Comparison of ENCODE assay signal across 27 cellular contexts in genomic region chr5:14316471-14316870, GRCh38.
A peak's percentile ranks its signal among the peaks of the same experiment; 100 is the strongest.
DNase-seq lines count a peak whose midpoint lies in the region; ATAC-seq, FAIRE-seq and TF ChIP-seq lines count a peak whose summit lies in the region.
"Had no signal": no experiment of that assay in that cellular context is flagged by ENCODE, and none has a peak within 500 bp of the region (broad histone marks: within the 10 kb centered on the region; RNA-seq: fewer than 3 reads in every experiment).

No MANE protein-coding gene starts in this region.

- H3K27ac Mint-ChIP-seq in nephron (peak overlapping the region in 2 of 3 experiments; percentile 8 to 17), glutamatergic neuron (ENCODE audit: unreplicated experiment) (no peak overlapping the region)
- H3K27ac Mint-ChIP-seq: activated T-cell treated with anti-CD3 and anti-CD28 coated beads, Interleukin-2, amount 50 U/mL, for 72 hours; CD4-positive, CD25-positive, alpha-beta regulatory T cell; mesothelial cell of epicardium; natural killer cell had no signal

- peaks cover 43% of the 10 kb centered on the region for H3K4me1 Mint-ChIP-seq in nephron
- peaks cover 3% of the 10 kb centered on the region for H3K4me1 Mint-ChIP-seq in glutamatergic neuron (ENCODE audit: low read depth, unreplicated experiment)
- H3K4me1 Mint-ChIP-seq: CD4-positive, CD25-positive, alpha-beta regulatory T cell had no signal

- no peak for TF ChIP-seq EP300 in K562 (IDR thresholded peaks at IDR 0.05; ENCODE audit: low read length)

- H3K56ac ChIP-seq in IMR-90 (ENCODE audit: extremely low read depth, insufficient read depth, low read length) = no peak overlapping the region

- intact Hi-C loops in IMR-90 (cut with micrococcal nuclease) (no loop called here), K562 (cut with micrococcal nuclease) (no loop called here)

- H4K8ac ChIP-seq in IMR-90 (ENCODE audit: low read depth in 2 of 2, low read length in 2 of 2) = peak overlapping the region; percentile 20 to 69; a peak in 3 of 4 replicates

- H3K79me1 ChIP-seq in IMR-90 (ENCODE audit: low read depth in 1 of 2, low read length in 2 of 2) = peaks cover 50 to 75% of the 10 kb centered on the region in 2 experiments

- TF ChIP-seq CTCF in IMR-90 (conservative IDR thresholded peaks at IDR 0.05; ENCODE audit: low read depth, low read length) (no peak), K562 (IDR thresholded peaks at IDR 0.05 in 2 of 3, conservative IDR thresholded peaks at IDR 0.05 in 1 of 3; ENCODE audit: insufficient read depth in 2 of 3, low read depth in 1 of 3, low read length in 3 of 3) (no peak), nephron (IDR thresholded peaks at IDR 0.05; ENCODE audit: unreplicated experiment in 3 of 3) (no peak), glutamatergic neuron (IDR thresholded peaks at IDR 0.05; ENCODE audit: partially characterized antibody, unreplicated experiment) (no peak)

- H3K9me1 ChIP-seq in IMR-90 (ENCODE audit: insufficient read depth, low read length) (peaks cover 26% of the 10 kb centered on the region), K562 (ENCODE audit: control insufficient read depth, insufficient read depth, low read length) (no peaks in the 10 kb centered on the region)

- H3K9me3 Mint-ChIP-seq in nephron (peaks cover 3% of the 10 kb centered on the region), glutamatergic neuron (ENCODE audit: unreplicated experiment) (no peaks in the 10 kb centered on the region)
- H3K9me3 Mint-ChIP-seq: natural killer cell had no signal

- POLR2A ChIA-PET in IMR-90 (lab: Charles Lee; ENCODE audit: unreplicated experiment) (no interaction called here), K562 (lab: Yijun Ruan, JAX) (interaction anchor here (0.7 kb wide), 1 partner anchor 12 kb away, joined by 3 read pairs; no protein-coding TSS in a partner anchor)

- H3K36me3 ChIP-seq in IMR-90 (ENCODE audit: control insufficient read depth, insufficient read depth, low read length) = peaks cover 58% of the 10 kb centered on the region
- H3K36me3 ChIP-seq in K562 (ENCODE audit: control insufficient read depth, insufficient read depth, low read length) = no peaks in the 10 kb centered on the region

- H3K4me3 Mint-ChIP-seq in nephron (no peak overlapping the region), glutamatergic neuron (ENCODE audit: unreplicated experiment) (no peak overlapping the region)
- H3K4me3 Mint-ChIP-seq: activated T-cell treated with anti-CD3 and anti-CD28 coated beads, Interleukin-2, amount 50 U/mL, for 72 hours; CD4-positive, CD25-positive, alpha-beta regulatory T cell; mesothelial cell of epicardium; natural killer cell had no signal

- TF ChIP-seq POLR2A in IMR-90 (IDR thresholded peaks at IDR 0.05; ENCODE audit: low read depth, low read length) = no peak
- no peak for TF ChIP-seq POLR2A in K562 (conservative IDR thresholded peaks at IDR 0.05)

- H3K23ac ChIP-seq in IMR-90 (ENCODE audit: low read depth, low read length) = peak overlapping the region; percentile 57; the same call in 1 of the 2 replicates

- H3K9ac ChIP-seq in IMR-90 (ENCODE audit: low read depth, low read length) (no peak overlapping the region), K562 (ENCODE audit: insufficient read depth in 1 of 2, low read depth in 2 of 2, low read length in 2 of 2) (peak overlapping the region in 1 of 2 experiments; percentile 21; a peak in 1 of 4 replicates)

- H2BK20ac ChIP-seq in IMR-90 (ENCODE audit: low read depth, low read length) = no peak overlapping the region

- peak; percentile 6 for FAIRE-seq in K562 (lab: Jason Lieb, UNC)
- FAIRE-seq: HTR-8/SVneo, pancreas had no signal

- in situ Hi-C loops in IMR-90 (cut with MboI; ENCODE audit: low sequenced_read_pairs) = no loop called here
- in situ Hi-C loops in K562 (cut with MboI) = no loop called here

- no peak overlapping the region for H2BK15ac ChIP-seq in IMR-90 (ENCODE audit: low read depth, low read length)

- H2BK120ac ChIP-seq in IMR-90 (ENCODE audit: low read depth, low read length) = no peak overlapping the region

- H3K9me3 ChIP-seq in IMR-90 (ENCODE audit: control insufficient read depth, insufficient read depth, low read length) = no peaks in the 10 kb centered on the region
- no peaks in the 10 kb centered on the region for H3K9me3 ChIP-seq in K562 (replicated peaks; ENCODE audit: control insufficient read depth, insufficient read depth, low read depth, low read length)
- H3K9me3 ChIP-seq: heart right ventricle, pancreas had no signal

- H3K36me3 Mint-ChIP-seq in nephron (ENCODE audit: low read depth) (peaks cover 75% of the 10 kb centered on the region), glutamatergic neuron (ENCODE audit: unreplicated experiment) (peaks cover 16% of the 10 kb centered on the region)
- H3K36me3 Mint-ChIP-seq: CD4-positive, CD25-positive, alpha-beta regulatory T cell; natural killer cell had no signal

- no peaks in the 10 kb centered on the region for H3K79me2 ChIP-seq in K562 (ENCODE audit: control insufficient read depth, insufficient read depth, low read length)

- ATAC-seq in IMR-90 (ENCODE audit: low read depth) (peak; percentile 40), K562 (no peak), HG02870 (IDR thresholded peaks at IDR 0.05; ENCODE audit: unreplicated experiment) (no peak)
- ATAC-seq: activated T-cell treated with anti-CD3 and anti-CD28 coated beads, Interleukin-2, amount 50 U/mL, for 72 hours; left colon; natural killer cell; pancreas; PC-3; sciatic nerve had no signal

- 8% methylated on average over 2 of the region's 12 CpGs; no CpG with 5 or more reads in 1 of the 2 experiments for whole genome bisulfite sequencing in IMR-90 (ENCODE audit: extremely low coverage in 2 of 2, insufficient read length in 1 of 2), 2 experiments
- 16% methylated on average over 12 of the region's 12 CpGs for WGBS in K562 (ENCODE audit: insufficient coverage, low coverage, missing lambda C conversion rate)

- H3K27ac ChIP-seq in IMR-90 (ENCODE audit: insufficient read depth, low read length) (no peak overlapping the region; the same call in 1 of the 2 replicates), K562 (ENCODE audit: extremely low read depth, low read depth, low read length) (no peak overlapping the region)
- H3K27ac ChIP-seq: heart right ventricle, pancreas had no signal

- H2BK5ac ChIP-seq in IMR-90 (ENCODE audit: low read depth, low read length, poor library complexity, severe bottlenecking) = peak overlapping the region; percentile 22

- H3K4me2 ChIP-seq in IMR-90 (ENCODE audit: low read depth, low read length) (no peak overlapping the region), K562 (ENCODE audit: insufficient read depth, low read length) (no peak overlapping the region)

- H3K27me3 Mint-ChIP-seq in nephron (ENCODE audit: low read depth) (no peaks in the 10 kb centered on the region), glutamatergic neuron (ENCODE audit: unreplicated experiment) (no peaks in the 10 kb centered on the region)

- H3K4me1 ChIP-seq in IMR-90 (ENCODE audit: control insufficient read depth, insufficient read depth, low read length) = peaks cover 19% of the 10 kb centered on the region
- no peaks in the 10 kb centered on the region; a peak in 2 of 5 replicates for H3K4me1 ChIP-seq in K562 (replicated peaks in 1 of 2; ENCODE audit: control insufficient read depth in 2 of 2, insufficient read depth in 2 of 2, low read length in 2 of 2)

- no peak overlapping the region for H2AK5ac ChIP-seq in IMR-90 (ENCODE audit: low read depth, low read length)

- H2AFZ ChIP-seq in IMR-90 (replicated peaks; ENCODE audit: low read length, poor library complexity) (no peak overlapping the region), K562 (ENCODE audit: low read depth, low read length) (no peak overlapping the region)

- 0 out of 2 replicates have a peak overlapping the region, but pooled peaks have one; percentile 9 for H3K4ac ChIP-seq in IMR-90 (ENCODE audit: low read depth, low read length)

- DNase-seq in NCI-H2196 treated with DMSO at 0.1 percent for 48 hours (lab: John Stamatoyannopoulos, UW; ENCODE audit: unreplicated experiment) = peak; percentile 91
- no peak for DNase-seq in NCI-H2196 (lab: John Stamatoyannopoulos, UW; ENCODE audit: unreplicated experiment)
- peak; percentile 66 for DNase-seq in IMR-90
- no peak for DNase-seq in K562 (ENCODE audit: extremely low read depth in 1 of 4, low spot score in 3 of 4)
- DNase-seq in glutamatergic neuron = no peak
- no peak for DNase-seq in NCI-H524 (lab: John Stamatoyannopoulos, UW)
- DNase-seq: activated CD4-positive, alpha-beta T cell treated with anti-CD3 and anti-CD28 coated beads for 48 hours; activated naive CD4-positive, alpha-beta T cell treated with anti-CD3 and anti-CD28 coated beads, Interleukin-2, amount 50 U/mL, for 16 hours; activated T-cell treated with anti-CD3 and anti-CD28 coated beads, Interleukin-2, amount 50 U/mL, for 72 hours; aorta; CD4-positive, CD25-positive, alpha-beta regulatory T cell; central memory CD4-positive, alpha-beta T cell; dermis blood vessel endothelial cell; Karpas-422; left colon; natural killer cell; NCI-H1092 treated with DMSO at 0.1 percent for 48 hours; NCI-H82; pancreas; PC-3; SIG-M5 had no signal

- dilution Hi-C loops in IMR-90 (cut with HindIII; ENCODE audit: low sequenced_read_pairs, unreplicated experiment) = no loop called here

- no peak overlapping the region; the same call in 1 of the 2 replicates for H3K14ac ChIP-seq in IMR-90 (replicated peaks; ENCODE audit: low read depth, low read length)

- H3K27me3 ChIP-seq in IMR-90 (ENCODE audit: control insufficient read depth, insufficient read depth, low read length) (no peaks in the 10 kb centered on the region), K562 (ENCODE audit: control insufficient read depth in 2 of 2, insufficient read depth in 2 of 2, low read length in 2 of 2) (peaks cover 0 to 6% of the 10 kb centered on the region in 2 experiments; a peak in 2 of 5 replicates)
- H3K27me3 ChIP-seq: heart right ventricle, pancreas had no signal

- no peak overlapping the region for H4K91ac ChIP-seq in IMR-90 (ENCODE audit: insufficient read depth, low read depth, low read length)

- TF ChIP-seq RAD21 in IMR-90 (IDR thresholded peaks at IDR 0.05; ENCODE audit: low read length) = no peak
- TF ChIP-seq RAD21 in K562 (CRISPR knock-in tag; conservative IDR thresholded peaks at IDR 0.05 in 1 of 2, IDR thresholded peaks at IDR 0.05 in 1 of 2) = no peak

- H4K20me1 ChIP-seq in IMR-90 (ENCODE audit: insufficient read depth, low read length) (peaks cover 71% of the 10 kb centered on the region), K562 (replicated peaks; ENCODE audit: control insufficient read depth, insufficient read depth, low read length) (no peaks in the 10 kb centered on the region)

- CTCF ChIA-PET in IMR-90 (lab: Yijun Ruan, JAX) = interaction anchor here (1.0 kb wide), 1 partner anchor 10 kb away, joined by 3 read pairs; no protein-coding TSS in a partner anchor
- CTCF ChIA-PET in K562 (lab: Yijun Ruan, JAX; ENCODE audit: low intra/inter-chr PET ratio) = no interaction called here

- BruUV-seq in IMR-90 (replicated peaks; lab: Mats Ljungman, UMichigan) (no TSS peak), K562 (replicated peaks; lab: Mats Ljungman, UMichigan) (no TSS peak)

- no peak overlapping the region for H2AK9ac ChIP-seq in IMR-90 (replicated peaks; ENCODE audit: low read depth, low read length, poor library complexity)

- H4K5ac ChIP-seq in IMR-90 (ENCODE audit: low read depth, low read length) = no peak overlapping the region

- H3K4me3 ChIP-seq in IMR-90 (ENCODE audit: insufficient read depth, low read depth, low read length) (no peak overlapping the region), K562 (no peak overlapping the region)
- H3K4me3 ChIP-seq: heart right ventricle, pancreas had no signal

- no peak overlapping the region for H3K18ac ChIP-seq in IMR-90 (ENCODE audit: low read depth, low read length)

Comparison
In these comparisons a context has a peak if more than half of its experiments do, and no peak if none do; other contexts are left out.
1. DNase-seq: peak in NCI-H2196 treated with DMSO at 0.1 percent for 48 hours (single experiment) and IMR-90 (single experiment); none in NCI-H2196 (single experiment), K562 (0 of 4), glutamatergic neuron (single experiment) and NCI-H524 (0 of 2).